8 cellular contexts compared by ENCODE assay signal in genomic region chr20:5918856-5919633, GRCh38. TPM values are rescaled to one million over a fixed set of nuclear protein-coding genes. Genes with fewer than 3 reads are reported as not detected.
DNase-seq lines count a peak whose midpoint lies in the region; ATAC-seq and TF ChIP-seq lines count a peak whose summit lies in the region.

No MANE protein-coding gene starts in this region.

- no peaks in the 10 kb centered on the region for H3K79me2 ChIP-seq in SK-N-SH (ENCODE audit: insufficient read depth)

- no peaks in the 10 kb centered on the region for H4K20me1 ChIP-seq in SK-N-SH (ENCODE audit: insufficient read depth)

- TF ChIP-seq RAD21 in SK-N-SH (IDR thresholded peaks at IDR 0.05; ENCODE audit: low read length) = no peak

- POLR2A ChIA-PET in SK-N-SH (lab: Yijun Ruan, JAX) = no interaction called here

- TF ChIP-seq EP300 in SK-N-SH (IDR thresholded peaks at IDR 0.05; ENCODE audit: borderline replicate concordance in 1 of 2, low read depth in 1 of 2, low read length in 1 of 2) = no peak

- CTCF ChIA-PET in SK-N-SH (lab: Yijun Ruan, JAX) = interaction anchor here (0.7 to 1.4 kb wide), 2 partner anchors 350 to 389 kb away, joined by 3 read pairs; no protein-coding TSS in a partner anchor

- 32% methylated on average over 4 of the region's 4 CpGs for WGBS in SK-N-SH (ENCODE audit: low lambda C conversion rate)

- H3K9me2 ChIP-seq in SK-N-SH = no peaks in the 10 kb centered on the region

- H3K27me3 ChIP-seq in SK-N-SH (ENCODE audit: insufficient read depth) (no peaks in the 10 kb centered on the region), BE2C (no peaks in the 10 kb centered on the region)

- no peak for ATAC-seq in HG02884 (IDR thresholded peaks at IDR 0.05; ENCODE audit: unreplicated experiment)

- peak overlapping the region in 1 of 2 experiments; percentile 36; a peak in 2 of 4 replicates for H3K4me3 ChIP-seq in SK-N-SH (ENCODE audit: low read depth in 2 of 2, low read length in 1 of 2)
- no peak overlapping the region for H3K4me3 ChIP-seq in BE2C (ENCODE audit: low read depth, low read length)

- peak overlapping the region; percentile 53 to 77 for H3K27ac ChIP-seq in SK-N-SH (ENCODE audit: low read depth in 2 of 2, low read length in 1 of 2)

- DNase-seq in AG08395 (ENCODE audit: low spot score) (peak; percentile 40), H4 (ENCODE audit: low spot score) (peak; percentile 78), SK-N-SH (no peak), fibroblast of the conjunctiva (ENCODE audit: low read depth) (peak; percentile 1), hippocampal formation (lab: John Stamatoyannopoulos, UW) (no peak), OCI-M2 (lab: John Stamatoyannopoulos, UW; ENCODE audit: unreplicated experiment) (no peak), BE2C (no peak)

- peak overlapping the region; percentile 56; the same call in 1 of the 2 replicates for H3K9ac ChIP-seq in SK-N-SH

- H3F3A ChIP-seq in SK-N-SH (replicated peaks; ENCODE audit: insufficient read depth) = peaks cover 9% of the 10 kb centered on the region

- H3K4me2 ChIP-seq in SK-N-SH = peak overlapping the region; percentile 79

- no peak for TF ChIP-seq CTCF in SK-N-SH (IDR thresholded peaks at IDR 0.05)
- no peak for TF ChIP-seq CTCF in BE2C (IDR thresholded peaks at IDR 0.05; ENCODE audit: low read depth, low read length)

- no peaks in the 10 kb centered on the region for H3K9me3 ChIP-seq in SK-N-SH
- H3K9me3 ChIP-seq in BE2C = no peaks in the 10 kb centered on the region

- H3K4me1 ChIP-seq in SK-N-SH (ENCODE audit: control insufficient read depth in 1 of 2, insufficient read depth in 2 of 2, low read depth in 1 of 2, low read length in 1 of 2) = peaks cover 0 to 14% of the 10 kb centered on the region in 2 experiments; a peak in 1 of 4 replicates
- H3K4me1 ChIP-seq in BE2C = peaks cover 7% of the 10 kb centered on the region

- H2AFZ ChIP-seq in SK-N-SH (ENCODE audit: low read depth) = peak overlapping the region; percentile 39

- H3K36me3 ChIP-seq in SK-N-SH (replicated peaks in 1 of 2; ENCODE audit: control insufficient read depth in 1 of 2, insufficient read depth in 2 of 2, low read length in 1 of 2) = no peaks in the 10 kb centered on the region
- H3K36me3 ChIP-seq in BE2C = peaks cover 88% of the 10 kb centered on the region

TF ChIP-seq in SK-N-SH, 30 proteins besides CTCF, POLR2A, EP300 and RAD21:
- no peak for TF ChIP-seq RXRA (IDR thresholded peaks at IDR 0.05; ENCODE audit: borderline replicate concordance, low read depth)
- TF ChIP-seq PBX3 (IDR thresholded peaks at IDR 0.05) = peak; percentile 19; the same call in 1 of the 2 replicates
- no peak for TF ChIP-seq FOXM1 (IDR thresholded peaks at IDR 0.05; ENCODE audit: low read depth)
- TF ChIP-seq ELF1 (IDR thresholded peaks at IDR 0.05) = no peak
- peak; percentile 43; the same call in 1 of the 2 replicates for TF ChIP-seq MAX (IDR thresholded peaks at IDR 0.05; ENCODE audit: low read depth)
- peak; percentile 46; the same call in 1 of the 2 replicates for TF ChIP-seq TCF12 (IDR thresholded peaks at IDR 0.05)
- peak; percentile 46 for TF ChIP-seq JUND (IDR thresholded peaks at IDR 0.05)
- TF ChIP-seq FOSL2 (IDR thresholded peaks at IDR 0.05; ENCODE audit: borderline replicate concordance, low read depth) = peak; percentile 71

RNA-seq across cellular contexts. Expression of gene CHGB, which starts 7.7 kb away (rescaled TPM):
- total RNA-seq in H4 (2014; rRNA removed; shearing (Covaris generic)) = 0.02 and 0.21 TPM in 2 replicates
- 5.2 and 10.2 TPM in 2 replicates for polyA plus RNA-seq in SK-N-SH (2012; rRNA removed)
- polyA plus RNA-seq in SK-N-SH (2012; cell fraction: cytosol; rRNA removed) = 15.8 and 18.6 TPM in 2 replicates
- 1.8 and 2.5 TPM in 2 replicates for polyA plus RNA-seq in SK-N-SH (2012; cell fraction: nucleus; rRNA removed)
- polyA plus RNA-seq in BE2C (2012; ENCODE audit: insufficient read depth, insufficient read length, low read depth) = 330 TPM

RNA-seq across cellular contexts. Expression of gene TRMT6, which starts 31.3 kb away (rescaled TPM):
- total RNA-seq in H4 (2014; rRNA removed; shearing (Covaris generic)) = 8.7 and 17.3 TPM in 2 replicates
- polyA plus RNA-seq in SK-N-SH (2012; rRNA removed) = 16.1 and 16.8 TPM in 2 replicates
- polyA plus RNA-seq in SK-N-SH (2012; cell fraction: cytosol; rRNA removed) = 18.9 and 23.5 TPM in 2 replicates
- polyA plus RNA-seq in SK-N-SH (2012; cell fraction: nucleus; rRNA removed) = 7.9 and 13.8 TPM in 2 replicates
- polyA plus RNA-seq in BE2C (2012; ENCODE audit: insufficient read depth, insufficient read length, low read depth) = 69.1 TPM

RNA-seq across cellular contexts. Expression of gene MCM8, which starts 31.4 kb away (rescaled TPM):
- total RNA-seq in H4 (2014; rRNA removed; shearing (Covaris generic)) = 17.4 and 21.6 TPM in 2 replicates
- polyA plus RNA-seq in SK-N-SH (2012; rRNA removed) = 4.0 and 5.9 TPM in 2 replicates
- polyA plus RNA-seq in SK-N-SH (2012; cell fraction: cytosol; rRNA removed) = 6.7 and 6.9 TPM in 2 replicates
- 2.9 and 4.9 TPM in 2 replicates for polyA plus RNA-seq in SK-N-SH (2012; cell fraction: nucleus; rRNA removed)
- polyA plus RNA-seq in BE2C (2012; ENCODE audit: insufficient read depth, insufficient read length, low read depth) = 3.4 TPM

Comparison
In these comparisons a context has a peak if more than half of its experiments do, and no peak if none do; other contexts are left out.
1. DNase-seq: peak in AG08395 (single experiment), H4 (single experiment) and fibroblast of the conjunctiva (single experiment); none in SK-N-SH (single experiment), hippocampal formation (0 of 2), OCI-M2 (single experiment) and BE2C (single experiment).